Comparison of ENCODE assay signal across 9 cellular contexts in genomic region chr6:41712651-41713103, GRCh38. TPM values are rescaled to one million over a fixed set of nuclear protein-coding genes. Genes with fewer than 3 reads are reported as not detected.
DNase-seq lines count a peak whose midpoint lies in the region; ATAC-seq and TF ChIP-seq lines count a peak whose summit lies in the region.
"Had no signal": no experiment of that assay in that cellular context is flagged by ENCODE, and none has a peak within 500 bp of the region (broad histone marks: within the 10 kb centered on the region; RNA-seq: fewer than 3 reads in every experiment).

No MANE protein-coding gene starts in this region.

- peak; percentile 92 for DNase-seq in stomach
- no peak for DNase-seq in GM10248 (ENCODE audit: extremely low spot score)
- no peak for DNase-seq in NCI-H345 (lab: John Stamatoyannopoulos, UW)
- DNase-seq in activated CD4-positive, alpha-beta T cell treated with anti-CD3 and anti-CD28 coated beads, Interleukin-2, amount 50 U/mL, for 48 hours, result no peak
- DNase-seq in naive thymus-derived CD8-positive, alpha-beta T cell, result no peak
- DNase-seq: activated naive CD4-positive, alpha-beta T cell treated with anti-CD3 and anti-CD28 coated beads, Interleukin-2, amount 50 U/mL, for 16 hours had no signal

- no peaks in the 10 kb centered on the region for H3K9me3 Mint-ChIP-seq in brain
- no peaks in the 10 kb centered on the region for H3K9me3 Mint-ChIP-seq in naive thymus-derived CD8-positive, alpha-beta T cell

- H3K4me1 ChIP-seq in stomach, result peaks cover 43 to 86% (median 72%) of the 10 kb centered on the region in 4 donors

- H3K9me3 ChIP-seq in stomach, result no peaks in the 10 kb centered on the region

- POLR2A ChIA-PET in GM10248 (lab: Yijun Ruan, JAX), result interaction anchor here (1.8 kb wide), 1 partner anchor 22 kb away, joined by 7 read pairs; no protein-coding TSS in a partner anchor
- POLR2A ChIA-PET in naive thymus-derived CD8-positive, alpha-beta T cell (lab: Charles Lee), result no interaction called here

- no peak overlapping the region for H3K4me3 Mint-ChIP-seq in brain
- H3K4me3 Mint-ChIP-seq in naive thymus-derived CD8-positive, alpha-beta T cell, result no peak overlapping the region

- no peaks in the 10 kb centered on the region for H3K36me3 ChIP-seq in stomach

- TF ChIP-seq RAD21 in Ishikawa (IDR thresholded peaks at IDR 0.05; ENCODE audit: low read depth), result no peak

- H3K4me1 Mint-ChIP-seq in brain, result peaks cover 28% of the 10 kb centered on the region
- H3K4me1 Mint-ChIP-seq in naive thymus-derived CD8-positive, alpha-beta T cell, result peaks cover 21 to 60% (median 32%) of the 10 kb centered on the region in 4 donors

- no peaks in the 10 kb centered on the region for H3K36me3 Mint-ChIP-seq in brain
- H3K36me3 Mint-ChIP-seq in naive thymus-derived CD8-positive, alpha-beta T cell, result no peaks in the 10 kb centered on the region

- no peak for TF ChIP-seq POLR2A in stomach (IDR thresholded peaks at IDR 0.05)

- ATAC-seq in naive thymus-derived CD8-positive, alpha-beta T cell, result no peak

- H3K27ac Mint-ChIP-seq in brain, result peak overlapping the region in 3 of 5 experiments; percentile 65 to 97 (median 75)
- H3K27ac Mint-ChIP-seq in naive thymus-derived CD8-positive, alpha-beta T cell, result no peak overlapping the region

- TF ChIP-seq CTCF in brain (conservative IDR thresholded peaks at IDR 0.05) (no peak), stomach (IDR thresholded peaks at IDR 0.05) (no peak), GM10248 (IDR thresholded peaks at IDR 0.05; ENCODE audit: control extremely low read depth, extremely low read depth, low read depth, missing control alignments) (no peak)

- H3K27me3 ChIP-seq in layer of hippocampus (ENCODE audit: control insufficient read depth, insufficient read depth, low read length) (no peaks in the 10 kb centered on the region), stomach (no peaks in the 10 kb centered on the region)

- intact Hi-C loops in stomach (cut with DNase I; ENCODE audit: low total_unique reads), result no loop called here

- peak overlapping the region; percentile 95 for H3K27ac ChIP-seq in layer of hippocampus (ENCODE audit: low read depth, low read length)
- H3K27ac ChIP-seq in stomach, result peak overlapping the region; percentile 78 to 86 (median 83)

- TF ChIP-seq EP300 in Ishikawa (IDR thresholded peaks at IDR 0.05; ENCODE audit: borderline replicate concordance) (no peak), stomach (IDR thresholded peaks at IDR 0.05) (no peak)

- peaks cover 8% of the 10 kb centered on the region for H3K27me3 Mint-ChIP-seq in brain
- H3K27me3 Mint-ChIP-seq in naive thymus-derived CD8-positive, alpha-beta T cell, result no peaks in the 10 kb centered on the region

- 26 to 46% (median 40%) methylated on average over 1 to 10 of the region's 10 CpGs for WGBS in stomach, 5 donors

- no peak overlapping the region for H3K4me3 ChIP-seq in stomach

- CTCF ChIA-PET in GM10248 (lab: Yijun Ruan, JAX), result interaction anchor here (7.3 kb wide), 1 partner anchor 21 kb away, joined by 52 read pairs; the partner anchor contains the start of gene TFEB

TF ChIP-seq in Ishikawa, 13 proteins besides CTCF, POLR2A, EP300 and RAD21:
- no peak for TF ChIP-seq USF1 (IDR thresholded peaks at IDR 0.05)
- TF ChIP-seq EGR1 (IDR thresholded peaks at IDR 0.05), result no peak
- peak; percentile 88 for TF ChIP-seq CEBPB (IDR thresholded peaks at IDR 0.05)
- peak; percentile 46; the same call in 1 of the 2 replicates for TF ChIP-seq ZBTB7A (IDR thresholded peaks at IDR 0.05; ENCODE audit: low read depth)
- no peak for TF ChIP-seq MAX (IDR thresholded peaks at IDR 0.05)

RNA-seq across cellular contexts. Expression of gene TFEB, which starts 22.7 kb away (rescaled TPM):
- 52.4 TPM for polyA plus RNA-seq in brain (ENCODE audit: insufficient read depth, low read depth, low replicate concordance)
- 100 to 1,000 TPM in 1 of 5 donors, 10 to 100 TPM in 2, 1 to 10 TPM in 2; 6.4 to 130 (median 12.9) TPM for total RNA-seq in stomach
- 10 to 100 TPM; 12.1 to 19.5 (median 14.0) TPM for polyA plus RNA-seq in stomach
- total RNA-seq in naive thymus-derived CD8-positive, alpha-beta T cell, result 10 to 100 TPM in 1 of 2 experiments, 1 to 10 TPM in 1; 9.2 to 10.8 TPM
- polyA plus RNA-seq in naive thymus-derived CD8-positive, alpha-beta T cell, result 1 to 10 TPM; 2.6 to 9.4 (median 6.1) TPM

RNA-seq across cellular contexts. Expression of gene PGC, which starts 34.5 kb away (rescaled TPM):
- polyA plus RNA-seq in brain (ENCODE audit: insufficient read depth, low read depth, low replicate concordance) (not detected), stomach (over 10,000 TPM in 2 of 3 donors, 1,000 to 10,000 TPM in 1; 8,432 to 48,206 (median 26,682) TPM)
- total RNA-seq in stomach, result over 10,000 TPM in 1 of 5 donors, 1,000 to 10,000 TPM in 3, 100 to 1,000 TPM in 1; 101 to 32,926 (median 1,172) TPM
- total RNA-seq in naive thymus-derived CD8-positive, alpha-beta T cell, result not detected
- polyA plus RNA-seq in naive thymus-derived CD8-positive, alpha-beta T cell, result not detected

Comparison
In these comparisons a context has a peak if more than half of its experiments do, and no peak if none do; other contexts are left out.
1. H3K27ac Mint-ChIP-seq: peak in brain (3 of 5); none in naive thymus-derived CD8-positive, alpha-beta T cell (0 of 10).
2. RNA of gene PGC, which starts 34.5 kb away (polyA plus RNA-seq): 8,432 to 48,206 TPM in stomach; not detected in brain (single experiment) and not detected in naive thymus-derived CD8-positive, alpha-beta T cell; every median in the first group is over 1,000 times any median in the second.